ENCODE assay signal across 8 cellular contexts in the genomic region with DNA sequence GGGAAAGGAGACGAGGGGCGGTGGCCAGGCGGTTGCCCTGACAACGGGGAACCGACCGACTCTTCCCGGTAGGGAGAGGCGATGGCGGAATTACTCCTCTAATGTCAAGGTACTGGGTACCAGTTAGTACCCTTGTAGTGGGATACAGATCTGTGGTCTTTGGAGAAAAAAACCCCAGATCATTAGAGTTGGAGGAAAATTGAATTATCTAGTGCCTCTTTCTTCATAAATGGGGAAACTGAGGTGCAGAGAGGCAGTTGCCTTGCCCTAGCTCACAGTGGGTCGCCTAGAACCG. TPM values are rescaled to one million over a fixed set of nuclear protein-coding genes. Genes with fewer than 3 reads are reported as not detected.
A peak's percentile ranks its signal among the peaks of the same experiment; 100 is the strongest.
DNase-seq lines count a peak whose midpoint lies in the region; TF ChIP-seq lines count a peak whose summit lies in the region.

No MANE protein-coding gene starts in this region.

- H3K36me3 Mint-ChIP-seq in CD14-positive monocyte (peaks cover 0 to 2% of the 10 kb centered on the region in 2 donors), neural crest cell (ENCODE audit: low read depth) (no peaks in the 10 kb centered on the region)

- peaks cover 0 to 1% (median 0%) of the 10 kb centered on the region in 7 donors for H3K9me3 Mint-ChIP-seq in CD14-positive monocyte
- H3K9me3 Mint-ChIP-seq in neural crest cell = no peaks in the 10 kb centered on the region

- H3K4me3 Mint-ChIP-seq in CD14-positive monocyte (peak overlapping the region; percentile 91 to 100), neural crest cell (peak overlapping the region; percentile 99)

- peak overlapping the region; percentile 99 to 100 (median 100) for H3K27ac Mint-ChIP-seq in CD14-positive monocyte
- H3K27ac Mint-ChIP-seq in neural crest cell (ENCODE audit: unreplicated experiment) = peak overlapping the region; percentile 100

- H3K4me1 Mint-ChIP-seq in CD14-positive monocyte (peaks cover 21% of the 10 kb centered on the region), neural crest cell (peaks cover 26% of the 10 kb centered on the region)

- no peak for TF ChIP-seq CTCF in CD14-positive monocyte (IDR thresholded peaks at IDR 0.05)
- TF ChIP-seq CTCF in epithelial cell of esophagus (IDR thresholded peaks at IDR 0.05; ENCODE audit: insufficient read depth, low read depth, low read length, missing control alignments) = no peak
- TF ChIP-seq CTCF in neural crest cell (conservative IDR thresholded peaks at IDR 0.05) = no peak

- intact Hi-C loops in CD14-positive monocyte (cut with micrococcal nuclease) = loop anchor here in 1 of 2 donors (5.0 kb wide), 1 partner anchor 142 kb away; no protein-coding TSS in a partner anchor

- H3K27me3 Mint-ChIP-seq in CD14-positive monocyte (ENCODE audit: low read depth in 3 of 3) (no peaks in the 10 kb centered on the region), neural crest cell (ENCODE audit: low read depth) (peaks cover 2% of the 10 kb centered on the region)

- peak overlapping the region; percentile 93 for H3K4me3 ChIP-seq in epithelial cell of esophagus (ENCODE audit: low read length)

- DNase-seq in CD14-positive monocyte (ENCODE audit: low spot score) (no peak), epithelial cell of esophagus (ENCODE audit: low read depth) (no peak), neural crest cell (ENCODE audit: low read depth, low spot score) (no peak), middle frontal gyrus (ENCODE audit: extremely low spot score, low spot score) (no peak), NCI-H2171 treated with DMSO at 0.1 percent for 48 hours (lab: John Stamatoyannopoulos, UW) (no peak), HuH-7.5 (ENCODE audit: low spot score) (no peak), retina (no peak)

TF ChIP-seq in PFSK-1, 5 proteins besides CTCF, POLR2A, EP300 and RAD21:
- TF ChIP-seq, protein P1, sequence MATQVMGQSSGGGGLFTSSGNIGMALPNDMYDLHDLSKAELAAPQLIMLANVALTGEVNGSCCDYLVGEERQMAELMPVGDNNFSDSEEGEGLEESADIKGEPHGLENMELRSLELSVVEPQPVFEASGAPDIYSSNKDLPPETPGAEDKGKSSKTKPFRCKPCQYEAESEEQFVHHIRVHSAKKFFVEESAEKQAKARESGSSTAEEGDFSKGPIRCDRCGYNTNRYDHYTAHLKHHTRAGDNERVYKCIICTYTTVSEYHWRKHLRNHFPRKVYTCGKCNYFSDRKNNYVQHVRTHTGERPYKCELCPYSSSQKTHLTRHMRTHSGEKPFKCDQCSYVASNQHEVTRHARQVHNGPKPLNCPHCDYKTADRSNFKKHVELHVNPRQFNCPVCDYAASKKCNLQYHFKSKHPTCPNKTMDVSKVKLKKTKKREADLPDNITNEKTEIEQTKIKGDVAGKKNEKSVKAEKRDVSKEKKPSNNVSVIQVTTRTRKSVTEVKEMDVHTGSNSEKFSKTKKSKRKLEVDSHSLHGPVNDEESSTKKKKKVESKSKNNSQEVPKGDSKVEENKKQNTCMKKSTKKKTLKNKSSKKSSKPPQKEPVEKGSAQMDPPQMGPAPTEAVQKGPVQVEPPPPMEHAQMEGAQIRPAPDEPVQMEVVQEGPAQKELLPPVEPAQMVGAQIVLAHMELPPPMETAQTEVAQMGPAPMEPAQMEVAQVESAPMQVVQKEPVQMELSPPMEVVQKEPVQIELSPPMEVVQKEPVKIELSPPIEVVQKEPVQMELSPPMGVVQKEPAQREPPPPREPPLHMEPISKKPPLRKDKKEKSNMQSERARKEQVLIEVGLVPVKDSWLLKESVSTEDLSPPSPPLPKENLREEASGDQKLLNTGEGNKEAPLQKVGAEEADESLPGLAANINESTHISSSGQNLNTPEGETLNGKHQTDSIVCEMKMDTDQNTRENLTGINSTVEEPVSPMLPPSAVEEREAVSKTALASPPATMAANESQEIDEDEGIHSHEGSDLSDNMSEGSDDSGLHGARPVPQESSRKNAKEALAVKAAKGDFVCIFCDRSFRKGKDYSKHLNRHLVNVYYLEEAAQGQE (IDR thresholded peaks at IDR 0.05; ENCODE audit: insufficient read depth in 1 of 2, low read depth in 2 of 2, low read length in 2 of 2) = no peak
- no peak for TF ChIP-seq POLR2AphosphoS5 (IDR thresholded peaks at IDR 0.05; ENCODE audit: low read depth, low read length)
- no peak for TF ChIP-seq TAF1 (IDR thresholded peaks at IDR 0.05; ENCODE audit: borderline replicate concordance, insufficient read depth, low read length)
- no peak for TF ChIP-seq FOXP2 (optimal IDR thresholded peaks at IDR 0.05; ENCODE audit: borderline replicate concordance, extremely low read depth, extremely low read length, insufficient read depth)
- TF ChIP-seq SIN3A (IDR thresholded peaks at IDR 0.05; ENCODE audit: borderline replicate concordance, insufficient read depth, low read length) = 0 out of 2 replicates have a peak, but pooled peaks have one; percentile 66

RNA-seq across cellular contexts. Expression of a gene that starts 0.5 kb away (rescaled TPM):
- polyA plus RNA-seq in CD14-positive monocyte = 10 to 100 TPM; 70.7 to 81.7 TPM
- 67.7 TPM for polyA plus RNA-seq in PFSK-1 (2012; ENCODE audit: insufficient read length, low read depth)
- 49.0 and 52.4 TPM in 2 replicates for total RNA-seq in neural crest cell

RNA-seq across cellular contexts. Expression of a gene that starts 27.7 kb away (rescaled TPM):
- polyA plus RNA-seq in CD14-positive monocyte = not detected
- polyA plus RNA-seq in PFSK-1 (2012; ENCODE audit: insufficient read length, low read depth) = 14.2 TPM
- 0.23 TPM in 1 of 2 replicates, not detected in the other for total RNA-seq in neural crest cell

RNA-seq across cellular contexts. Expression of a gene that starts 58.6 kb away (rescaled TPM):
- not detected for polyA plus RNA-seq in CD14-positive monocyte
- 160 TPM for polyA plus RNA-seq in PFSK-1 (2012; ENCODE audit: insufficient read length, low read depth)
- 0.72 and 0.80 TPM in 2 replicates for total RNA-seq in neural crest cell
